In genomic region chrX:139762400-139763183, GRCh38 we compare ENCODE assay signal across 24 cellular contexts. TPM values are rescaled to one million over a fixed set of nuclear protein-coding genes. Genes with fewer than 3 reads are reported as not detected.
A peak's percentile ranks its signal among the peaks of the same experiment; 100 is the strongest.
DNase-seq lines count a peak whose midpoint lies in the region; ATAC-seq and TF ChIP-seq lines count a peak whose summit lies in the region.
"Had no signal": no experiment of that assay in that cellular context is flagged by ENCODE, and none has a peak within 500 bp of the region (broad histone marks: within the 10 kb centered on the region; RNA-seq: fewer than 3 reads in every experiment).

No MANE protein-coding gene starts in this region.

- TF ChIP-seq POLR2A in breast epithelium (IDR thresholded peaks at IDR 0.05) (no peak), uterus (IDR thresholded peaks at IDR 0.05) (no peak)

- no peaks in the 10 kb centered on the region for H3K9me3 ChIP-seq in breast epithelium
- H3K9me3 ChIP-seq in thoracic aorta, result no peaks in the 10 kb centered on the region
- no peaks in the 10 kb centered on the region for H3K9me3 ChIP-seq in uterus
- H3K9me3 ChIP-seq: adrenal gland, psoas muscle, upper lobe of left lung had no signal

- H3K27ac ChIP-seq in breast epithelium (no peak overlapping the region), thoracic aorta (no peak overlapping the region), uterus (no peak overlapping the region)
- H3K27ac ChIP-seq: 22Rv1, adrenal gland, psoas muscle, upper lobe of left lung, VCaP had no signal

- no peaks in the 10 kb centered on the region for H3K27me3 ChIP-seq in breast epithelium
- no peaks in the 10 kb centered on the region for H3K27me3 ChIP-seq in thoracic aorta (replicated peaks; ENCODE audit: insufficient read depth)
- no peaks in the 10 kb centered on the region for H3K27me3 ChIP-seq in uterus
- H3K27me3 ChIP-seq: adrenal gland, upper lobe of left lung had no signal

- H3K4me3 ChIP-seq in breast epithelium (no peak overlapping the region), thoracic aorta (no peak overlapping the region), uterus (no peak overlapping the region)
- H3K4me3 ChIP-seq: adrenal gland, psoas muscle, upper lobe of left lung had no signal

- no peak overlapping the region for H3K4me3 Mint-ChIP-seq in MCF 10A (ENCODE audit: unreplicated experiment)
- H3K4me3 Mint-ChIP-seq in effector memory CD8-positive, alpha-beta T cell, result no peak overlapping the region
- H3K4me3 Mint-ChIP-seq: activated CD8-positive, alpha-beta T cell treated with anti-CD3 and anti-CD28 coated beads for 36 hours; immature natural killer cell; natural killer cell; stimulated activated naive B cell treated with anti-CD40 and anti-IgM and Interleukin-4, amounts not matched to agents 10 μg/mL and 1 μg/mL and 100 μg/mL, for 72 hours had no signal

- H3K9me3 Mint-ChIP-seq in MCF 10A (ENCODE audit: unreplicated experiment), result no peaks in the 10 kb centered on the region
- H3K9me3 Mint-ChIP-seq in effector memory CD8-positive, alpha-beta T cell, result no peaks in the 10 kb centered on the region
- H3K9me3 Mint-ChIP-seq: activated CD8-positive, alpha-beta T cell treated with anti-CD3 and anti-CD28 coated beads for 36 hours; immature natural killer cell; natural killer cell; stimulated activated naive B cell treated with anti-CD40 and anti-IgM and Interleukin-4, amounts not matched to agents 10 μg/mL and 1 μg/mL and 100 μg/mL, for 72 hours had no signal

- no peak for TF ChIP-seq CTCF in MCF 10A (IDR thresholded peaks at IDR 0.05; ENCODE audit: unreplicated experiment)
- no peak for TF ChIP-seq CTCF in breast epithelium (IDR thresholded peaks at IDR 0.05)
- no peak for TF ChIP-seq CTCF in thoracic aorta (IDR thresholded peaks at IDR 0.05)
- TF ChIP-seq CTCF in uterus (IDR thresholded peaks at IDR 0.05), result no peak

- no TSS peak for BruUV-seq in MCF 10A (replicated peaks; lab: Mats Ljungman, UMichigan)

- DNase-seq in MCF 10A (ENCODE audit: unreplicated experiment), result peak; percentile 79
- DNase-seq in breast epithelium (ENCODE audit: low spot score in 2 of 2), result no peak
- DNase-seq in fibroblast of peridontal ligament (ENCODE audit: extremely low read depth), result peak; percentile 60
- peak; percentile 5 for DNase-seq in thoracic aorta (ENCODE audit: low spot score)
- DNase-seq in activated CD8-positive, alpha-beta memory T cell treated with anti-CD3 and anti-CD28 coated beads for 24 hours, result no peak
- DNase-seq in uterus, result no peak
- DNase-seq in effector memory CD8-positive, alpha-beta T cell, result no peak
- DNase-seq: activated CD8-positive, alpha-beta T cell treated with anti-CD3 and anti-CD28 coated beads for 36 hours; adrenal gland; GOT3; immature natural killer cell; KBM-7; mesenchymal stem cell; natural killer cell; NCI-H1417 treated with DMSO at 0.1 percent for 48 hours; NCI-H2227 treated with DMSO at 0.1 percent for 48 hours; stimulated activated CD4-positive, alpha-beta T cell treated with anti-CD3 and anti-CD28 coated beads, Interleukin-12 subunit alpha, Interleukin-12 subunit beta, amount 100 ng/mL, for 4 hours; stimulated activated naive B cell treated with anti-CD40 and anti-IgM and Interleukin-4, amounts not matched to agents 10 μg/mL and 1 μg/mL and 100 μg/mL, for 72 hours; upper lobe of left lung had no signal

- no peaks in the 10 kb centered on the region for H3K36me3 ChIP-seq in breast epithelium
- no peaks in the 10 kb centered on the region for H3K36me3 ChIP-seq in thoracic aorta
- no peaks in the 10 kb centered on the region for H3K36me3 ChIP-seq in uterus
- H3K36me3 ChIP-seq: adrenal gland, upper lobe of left lung had no signal

- intact Hi-C loops in MCF 10A (cut with micrococcal nuclease), result no loop called here
- intact Hi-C loops in breast epithelium (cut with DNase I; ENCODE audit: low total_unique reads), result no loop called here
- intact Hi-C loops in uterus (cut with DNase I; ENCODE audit: low total_unique reads), result no loop called here

- no peaks in the 10 kb centered on the region for H3K27me3 Mint-ChIP-seq in MCF 10A (ENCODE audit: insufficient read depth, unreplicated experiment)
- H3K27me3 Mint-ChIP-seq in effector memory CD8-positive, alpha-beta T cell, result no peaks in the 10 kb centered on the region
- H3K27me3 Mint-ChIP-seq: activated CD8-positive, alpha-beta T cell treated with anti-CD3 and anti-CD28 coated beads for 36 hours; stimulated activated naive B cell treated with anti-CD40 and anti-IgM and Interleukin-4, amounts not matched to agents 10 μg/mL and 1 μg/mL and 100 μg/mL, for 72 hours had no signal

- H3K36me3 Mint-ChIP-seq in MCF 10A (ENCODE audit: insufficient read depth, unreplicated experiment), result no peaks in the 10 kb centered on the region
- H3K36me3 Mint-ChIP-seq in effector memory CD8-positive, alpha-beta T cell (ENCODE audit: insufficient read depth), result no peaks in the 10 kb centered on the region
- H3K36me3 Mint-ChIP-seq: immature natural killer cell, natural killer cell had no signal

- CTCF ChIA-PET in MCF 10A (lab: Yijun Ruan, JAX), result interaction anchor here (0.6 to 0.9 kb wide), 3 partner anchors 123 to 1007 kb away, joined by 3 read pairs; no protein-coding TSS in a partner anchor

- POLR2A ChIA-PET in MCF 10A (lab: Yijun Ruan, JAX), result interaction anchor here (0.8 to 1.0 kb wide), 3 partner anchors 9 to 14 kb away, joined by 3 read pairs; no protein-coding TSS in a partner anchor

- H3K4me1 Mint-ChIP-seq in MCF 10A (ENCODE audit: insufficient read depth, unreplicated experiment), result no peaks in the 10 kb centered on the region
- no peaks in the 10 kb centered on the region for H3K4me1 Mint-ChIP-seq in effector memory CD8-positive, alpha-beta T cell (ENCODE audit: low read depth in 2 of 2)
- H3K4me1 Mint-ChIP-seq: stimulated activated naive B cell treated with anti-CD40 and anti-IgM and Interleukin-4, amounts not matched to agents 10 μg/mL and 1 μg/mL and 100 μg/mL, for 72 hours had no signal

- ATAC-seq in HG03520 (IDR thresholded peaks at IDR 0.05; ENCODE audit: unreplicated experiment), result peak; percentile 62
- peak; percentile 79 for ATAC-seq in thoracic aorta (ENCODE audit: insufficient number of reproducible peaks, low FRiP score, low read depth)
- ATAC-seq in effector memory CD8-positive, alpha-beta T cell (replicated peaks), result no peak
- ATAC-seq: activated CD8-positive, alpha-beta T cell treated with anti-CD3 and anti-CD28 coated beads for 36 hours; natural killer cell; stimulated activated naive B cell treated with anti-CD40 and anti-IgM and Interleukin-4, amounts not matched to agents 10 μg/mL and 1 μg/mL and 100 μg/mL, for 72 hours had no signal

- no peak overlapping the region for H3K27ac Mint-ChIP-seq in MCF 10A (ENCODE audit: low read depth, unreplicated experiment)
- H3K27ac Mint-ChIP-seq in effector memory CD8-positive, alpha-beta T cell, result no peak overlapping the region
- H3K27ac Mint-ChIP-seq: activated CD8-positive, alpha-beta T cell treated with anti-CD3 and anti-CD28 coated beads for 36 hours; immature natural killer cell; natural killer cell; stimulated activated naive B cell treated with anti-CD40 and anti-IgM and Interleukin-4, amounts not matched to agents 10 μg/mL and 1 μg/mL and 100 μg/mL, for 72 hours had no signal

- H3K4me1 ChIP-seq in breast epithelium, result no peaks in the 10 kb centered on the region
- H3K4me1 ChIP-seq in thoracic aorta (ENCODE audit: control insufficient read depth in 1 of 2, low read depth in 2 of 2), result peaks cover 0 to 9% of the 10 kb centered on the region in 2 donors
- no peaks in the 10 kb centered on the region for H3K4me1 ChIP-seq in uterus
- H3K4me1 ChIP-seq: adrenal gland, psoas muscle, upper lobe of left lung had no signal

RNA-seq across cellular contexts. Expression of gene MCF2, which starts 54.6 kb away (rescaled TPM):
- total RNA-seq in MCF 10A (2022), result 1.5 and 2.1 TPM in 2 replicates
- under 1 TPM in 1 of 3 donors, not detected in 2; 0.16 TPM for total RNA-seq in breast epithelium
- total RNA-seq in thoracic aorta, result 1 to 10 TPM; 2.2 to 3.8 TPM
- total RNA-seq in uterus, result under 1 TPM in 1 of 4 donors, not detected in 3; 0.69 TPM
- total RNA-seq: chondrocyte had no signal

Comparison
In these comparisons a context has a peak if more than half of its experiments do, and no peak if none do; other contexts are left out.
1. DNase-seq: peak in MCF 10A (single experiment), fibroblast of peridontal ligament (single experiment) and thoracic aorta (single experiment); none in breast epithelium (0 of 2), activated CD8-positive, alpha-beta memory T cell treated with anti-CD3 and anti-CD28 coated beads for 24 hours (single experiment), uterus (0 of 2) and effector memory CD8-positive, alpha-beta T cell (0 of 3).